ENCODE assay signal across 15 cellular contexts in genomic region chr17:77581480-77581879, GRCh38.
A peak's percentile ranks its signal among the peaks of the same experiment; 100 is the strongest.
DNase-seq lines count a peak whose midpoint lies in the region; TF ChIP-seq lines count a peak whose summit lies in the region.
"Had no signal": no experiment of that assay in that cellular context is flagged by ENCODE, and none has a peak within 500 bp of the region (broad histone marks: within the 10 kb centered on the region; RNA-seq: fewer than 3 reads in every experiment).

No MANE protein-coding gene starts in this region.

- H3K9me3 Mint-ChIP-seq in Calu3 (ENCODE audit: low read depth, unreplicated experiment), result no peaks in the 10 kb centered on the region
- H3K9me3 Mint-ChIP-seq: activated CD4-positive, alpha-beta memory T cell treated with anti-CD3 and anti-CD28 coated beads, Interleukin-2, amount 10 ng/mL, durations not matched to agents 7 days and 5 days; activated naive CD4-positive, alpha-beta T cell treated with anti-CD3 and anti-CD28 coated beads for 36 hours; H9; T-helper 2 cell treated with Interferon-gamma antibody and Interleukin-4, amounts not matched to agents 5 μg/mL and 100 μg/mL, for 36 hours had no signal

- H3K27ac ChIP-seq in epithelial cell of prostate, result no peak overlapping the region
- H3K27ac ChIP-seq: stomach had no signal

- no peak for TF ChIP-seq CTCF in Calu3 (IDR thresholded peaks at IDR 0.05; ENCODE audit: unreplicated experiment)

- no TSS peak for BruUV-seq in Calu3 (replicated peaks; lab: Mats Ljungman, UMichigan)

- H3K27me3 Mint-ChIP-seq in Calu3 (ENCODE audit: unreplicated experiment), result peaks cover 65% of the 10 kb centered on the region

- DNase-seq in EL (peak; percentile 55), NCI-H226 (peak; percentile 27), epithelial cell of prostate (ENCODE audit: low read depth, low spot score) (peak; percentile 78), mesenteric fat pad (ENCODE audit: low spot score) (peak; percentile 6), ecto neural progenitor cell (ENCODE audit: low spot score) (no peak), T-helper 2 cell (no peak), Calu3 (no peak), NCI-H2227 (lab: John Stamatoyannopoulos, UW; ENCODE audit: unreplicated experiment) (no peak)
- DNase-seq: activated CD4-positive, alpha-beta memory T cell treated with anti-CD3 and anti-CD28 coated beads, Interleukin-2, amount 10 ng/mL, durations not matched to agents 7 days and 5 days; activated naive CD4-positive, alpha-beta T cell treated with anti-CD3 and anti-CD28 coated beads for 36 hours; NCI-H187 treated with DMSO at 0.1 percent for 48 hours; stomach had no signal

- intact Hi-C loops in Calu3 (cut with micrococcal nuclease; ENCODE audit: unreplicated experiment), result no loop called here

- CTCF ChIA-PET in Calu3 (lab: Charles Lee), result no interaction called here

- no peaks in the 10 kb centered on the region for H3K36me3 Mint-ChIP-seq in Calu3 (ENCODE audit: insufficient read depth, unreplicated experiment)

- H3K4me3 Mint-ChIP-seq in Calu3 (ENCODE audit: low read depth, unreplicated experiment), result no peak overlapping the region
- H3K4me3 Mint-ChIP-seq: activated CD4-positive, alpha-beta memory T cell treated with anti-CD3 and anti-CD28 coated beads, Interleukin-2, amount 10 ng/mL, durations not matched to agents 7 days and 5 days; activated naive CD4-positive, alpha-beta T cell treated with anti-CD3 and anti-CD28 coated beads for 36 hours; H9; T-helper 2 cell treated with Interferon-gamma antibody and Interleukin-4, amounts not matched to agents 5 μg/mL and 100 μg/mL, for 36 hours had no signal

- no peaks in the 10 kb centered on the region for H3K4me1 Mint-ChIP-seq in Calu3 (ENCODE audit: low read depth, unreplicated experiment)
- H3K4me1 Mint-ChIP-seq: H9 had no signal

- H3K27ac Mint-ChIP-seq in Calu3 (ENCODE audit: unreplicated experiment), result no peak overlapping the region
- H3K27ac Mint-ChIP-seq: activated CD4-positive, alpha-beta memory T cell treated with anti-CD3 and anti-CD28 coated beads, Interleukin-2, amount 10 ng/mL, durations not matched to agents 7 days and 5 days; activated naive CD4-positive, alpha-beta T cell treated with anti-CD3 and anti-CD28 coated beads for 36 hours; H9; IgD-negative memory B cell; T-helper 2 cell treated with Interferon-gamma antibody and Interleukin-4, amounts not matched to agents 5 μg/mL and 100 μg/mL, for 36 hours had no signal

Comparison
In these comparisons a context has a peak if more than half of its experiments do, and no peak if none do; other contexts are left out.
1. DNase-seq: peak in EL (single experiment), NCI-H226 (single experiment), epithelial cell of prostate (single experiment) and mesenteric fat pad (single experiment); none in ecto neural progenitor cell (single experiment), T-helper 2 cell (0 of 5), Calu3 (single experiment) and NCI-H2227 (single experiment).